21 cellular contexts compared by ENCODE assay signal in genomic region chr1:180498594-180498993, GRCh38. TPM values are rescaled to one million over a fixed set of nuclear protein-coding genes. Genes with fewer than 3 reads are reported as not detected.
A peak's percentile ranks its signal among the peaks of the same experiment; 100 is the strongest.
DNase-seq lines count a peak whose midpoint lies in the region; ATAC-seq and TF ChIP-seq lines count a peak whose summit lies in the region.
"Had no signal": no experiment of that assay in that cellular context is flagged by ENCODE, and none has a peak within 500 bp of the region (broad histone marks: within the 10 kb centered on the region; RNA-seq: fewer than 3 reads in every experiment).

No MANE protein-coding gene starts in this region.

- H3K4me1 ChIP-seq in Loucy (ENCODE audit: insufficient read depth, low read length, poor library complexity, severe bottlenecking), result peaks cover 78% of the 10 kb centered on the region
- no peaks in the 10 kb centered on the region for H3K4me1 ChIP-seq in mesendoderm (ENCODE audit: control insufficient read depth, low read depth, low read length)

- H3K4me3 Mint-ChIP-seq in activated naive CD8-positive, alpha-beta T cell, result peak overlapping the region; percentile 42
- no peak overlapping the region for H3K4me3 Mint-ChIP-seq in activated naive CD8-positive, alpha-beta T cell treated with anti-CD3 and anti-CD28 coated beads, Interleukin-2, amount 50 U/mL, for 24 hours
- H3K4me3 Mint-ChIP-seq: CD14-positive monocyte, H9 had no signal

- H3K4me3 ChIP-seq in Loucy (ENCODE audit: low read length, poor library complexity, severe bottlenecking), result peak overlapping the region; percentile 91
- no peak overlapping the region for H3K4me3 ChIP-seq in choroid plexus epithelial cell (ENCODE audit: low read depth, low read length)
- H3K4me3 ChIP-seq in mesendoderm (ENCODE audit: low read length), result no peak overlapping the region
- H3K4me3 ChIP-seq: SJSA1 had no signal

- H3K79me2 ChIP-seq in Loucy (ENCODE audit: insufficient read depth, low read length) (peaks cover 78% of the 10 kb centered on the region), mesendoderm (ENCODE audit: control insufficient read depth, insufficient read depth, low read length) (peaks cover 8% of the 10 kb centered on the region)

- H3K23ac ChIP-seq in mesendoderm (ENCODE audit: low read length), result no peak overlapping the region

- no peak overlapping the region for H4K8ac ChIP-seq in mesendoderm (ENCODE audit: low read depth, low read length)

- H3K27ac Mint-ChIP-seq in activated naive CD8-positive, alpha-beta T cell, result no peak overlapping the region
- no peak overlapping the region for H3K27ac Mint-ChIP-seq in activated naive CD8-positive, alpha-beta T cell treated with anti-CD3 and anti-CD28 coated beads, Interleukin-2, amount 50 U/mL, for 24 hours
- H3K27ac Mint-ChIP-seq: CD14-positive monocyte, H9 had no signal

- H2BK120ac ChIP-seq in mesendoderm (ENCODE audit: low read depth, low read length), result no peak overlapping the region

- H3K9me2 ChIP-seq in Loucy (replicated peaks; ENCODE audit: low read depth, low read length), result no peaks in the 10 kb centered on the region

- no peak for TF ChIP-seq CTCF in Loucy (conservative IDR thresholded peaks at IDR 0.05; ENCODE audit: low read length)
- TF ChIP-seq CTCF in choroid plexus epithelial cell (conservative IDR thresholded peaks at IDR 0.05; ENCODE audit: low read depth, low read length), result no peak

- peak overlapping the region; percentile 91 for H3K9ac ChIP-seq in Loucy (ENCODE audit: low read depth, low read length, poor library complexity, severe bottlenecking)
- H3K9ac ChIP-seq in mesendoderm (ENCODE audit: low read length), result no peak overlapping the region
- H3K9ac ChIP-seq: KMS-11 had no signal

- H3F3A ChIP-seq in Loucy (ENCODE audit: low read depth), result no peaks in the 10 kb centered on the region; the same call in 1 of the 2 replicates

- H3K27me3 Mint-ChIP-seq in activated naive CD8-positive, alpha-beta T cell, result no peaks in the 10 kb centered on the region
- no peaks in the 10 kb centered on the region for H3K27me3 Mint-ChIP-seq in activated naive CD8-positive, alpha-beta T cell treated with anti-CD3 and anti-CD28 coated beads, Interleukin-2, amount 50 U/mL, for 24 hours

- ATAC-seq in activated naive CD8-positive, alpha-beta T cell treated with anti-CD3 and anti-CD28 coated beads, Interleukin-2, amount 50 U/mL, for 24 hours, result no peak
- no peak for ATAC-seq in left cardiac atrium
- ATAC-seq: Right ventricle myocardium inferior had no signal

- H3K79me1 ChIP-seq in mesendoderm (ENCODE audit: low read length), result peaks cover 4% of the 10 kb centered on the region

- no peaks in the 10 kb centered on the region for H3K9me3 ChIP-seq in Loucy (ENCODE audit: insufficient read depth, low read depth, low read length)
- H3K9me3 ChIP-seq: SJSA1 had no signal

- H3K4me1 Mint-ChIP-seq in activated naive CD8-positive, alpha-beta T cell (ENCODE audit: low read depth), result peaks cover 68% of the 10 kb centered on the region
- H3K4me1 Mint-ChIP-seq in activated naive CD8-positive, alpha-beta T cell treated with anti-CD3 and anti-CD28 coated beads, Interleukin-2, amount 50 U/mL, for 24 hours, result peaks cover 44% of the 10 kb centered on the region

- H3K27me3 ChIP-seq in Loucy (ENCODE audit: insufficient read depth, low read length, poor library complexity, severe bottlenecking) (no peaks in the 10 kb centered on the region), mesendoderm (ENCODE audit: insufficient read depth, low read length, poor library complexity) (no peaks in the 10 kb centered on the region)
- H3K27me3 ChIP-seq: SJSA1 had no signal

- no peak overlapping the region for H3K4ac ChIP-seq in mesendoderm (ENCODE audit: low read depth, low read length)

- peaks cover 59% of the 10 kb centered on the region for H4K20me1 ChIP-seq in Loucy (ENCODE audit: insufficient read depth, low read length, poor library complexity, severe bottlenecking)

- H3K36me3 Mint-ChIP-seq in activated naive CD8-positive, alpha-beta T cell, result peaks cover 4% of the 10 kb centered on the region
- peaks cover 23% of the 10 kb centered on the region for H3K36me3 Mint-ChIP-seq in activated naive CD8-positive, alpha-beta T cell treated with anti-CD3 and anti-CD28 coated beads, Interleukin-2, amount 50 U/mL, for 24 hours (ENCODE audit: low read depth)

- H3K56ac ChIP-seq in mesendoderm (ENCODE audit: low read length), result no peak overlapping the region

- no peak for DNase-seq in activated naive CD8-positive, alpha-beta T cell treated with anti-CD3 and anti-CD28 coated beads, Interleukin-2, amount 50 U/mL, for 24 hours
- DNase-seq in choroid plexus epithelial cell (ENCODE audit: low read depth) (peak; percentile 43), mesendoderm (peak; percentile 14), NCI-H524 treated with DMSO at 0.1 percent for 48 hours (lab: John Stamatoyannopoulos, UW) (no peak), left cardiac atrium (no peak), HUDEP-2 (lab: John Stamatoyannopoulos, UW; ENCODE audit: unreplicated experiment in 76 of 76) (no peak)
- DNase-seq: DMS79, H9, NCI-H1694 treated with DMSO at 0.1 percent for 48 hours, NCI-H2081 treated with DMSO at 0.1 percent for 48 hours, NCI-H2171 treated with DMSO at 0.1 percent for 48 hours, NCI-H526 treated with DMSO at 0.1 percent for 48 hours, OCI-M1 had no signal

- no peak overlapping the region for H2AFZ ChIP-seq in Loucy (ENCODE audit: low read length)

- no CpG with 5 or more reads among the region's 4 CpGs for WGBS in mesendoderm (ENCODE audit: extremely low coverage, insufficient coverage, low lambda C conversion rate)

- H3K18ac ChIP-seq in mesendoderm (ENCODE audit: low read length), result no peak overlapping the region

- no peak overlapping the region for H3K27ac ChIP-seq in mesendoderm (ENCODE audit: low read depth, low read length)
- H3K27ac ChIP-seq: 22Rv1, HL-60, KMS-11, SJSA1 had no signal

- no peaks in the 10 kb centered on the region for H3K9me3 Mint-ChIP-seq in activated naive CD8-positive, alpha-beta T cell (ENCODE audit: low read depth)
- no peaks in the 10 kb centered on the region for H3K9me3 Mint-ChIP-seq in activated naive CD8-positive, alpha-beta T cell treated with anti-CD3 and anti-CD28 coated beads, Interleukin-2, amount 50 U/mL, for 24 hours
- H3K9me3 Mint-ChIP-seq: CD14-positive monocyte, H9 had no signal

- peak overlapping the region; percentile 99 for H3K4me2 ChIP-seq in Loucy (ENCODE audit: low read depth, low read length, poor library complexity, severe bottlenecking)
- no peak overlapping the region for H3K4me2 ChIP-seq in mesendoderm (ENCODE audit: low read length)
- H3K4me2 ChIP-seq: KMS-11 had no signal

- H2AK5ac ChIP-seq in mesendoderm (ENCODE audit: low read length), result no peak overlapping the region

- H4K5ac ChIP-seq in mesendoderm (ENCODE audit: low read length), result no peak overlapping the region

- H2BK5ac ChIP-seq in mesendoderm (ENCODE audit: low read length), result no peak overlapping the region

- H3K36me3 ChIP-seq in Loucy (ENCODE audit: insufficient read depth, low read length) (peaks cover 5% of the 10 kb centered on the region; the same call in 1 of the 2 replicates), mesendoderm (ENCODE audit: control insufficient read depth, insufficient read depth, low read length) (no peaks in the 10 kb centered on the region)

- no peak overlapping the region for H2BK15ac ChIP-seq in mesendoderm (replicated peaks; ENCODE audit: low read depth)

- intact Hi-C loops in left cardiac atrium (cut with DNase I), result no loop called here

RNA-seq across cellular contexts. Expression of gene ACBD6, which starts 3.8 kb away (rescaled TPM):
- 34.7 TPM for polyA plus RNA-seq in mesendoderm (2013, experiment 1 of 2)
- polyA plus RNA-seq in mesendoderm (2013, experiment 2 of 2), result 36.3 TPM
- 10 to 100 TPM; 18.3 to 24.6 TPM for total RNA-seq in left cardiac atrium

Comparison
In these comparisons a context has a peak if more than half of its experiments do, and no peak if none do; other contexts are left out.
1. DNase-seq: peak in choroid plexus epithelial cell (single experiment) and mesendoderm (single experiment); none in activated naive CD8-positive, alpha-beta T cell treated with anti-CD3 and anti-CD28 coated beads, Interleukin-2, amount 50 U/mL, for 24 hours (single experiment), NCI-H524 treated with DMSO at 0.1 percent for 48 hours (single experiment), left cardiac atrium (single experiment) and HUDEP-2 (0 of 76).